In the genomic region with DNA sequence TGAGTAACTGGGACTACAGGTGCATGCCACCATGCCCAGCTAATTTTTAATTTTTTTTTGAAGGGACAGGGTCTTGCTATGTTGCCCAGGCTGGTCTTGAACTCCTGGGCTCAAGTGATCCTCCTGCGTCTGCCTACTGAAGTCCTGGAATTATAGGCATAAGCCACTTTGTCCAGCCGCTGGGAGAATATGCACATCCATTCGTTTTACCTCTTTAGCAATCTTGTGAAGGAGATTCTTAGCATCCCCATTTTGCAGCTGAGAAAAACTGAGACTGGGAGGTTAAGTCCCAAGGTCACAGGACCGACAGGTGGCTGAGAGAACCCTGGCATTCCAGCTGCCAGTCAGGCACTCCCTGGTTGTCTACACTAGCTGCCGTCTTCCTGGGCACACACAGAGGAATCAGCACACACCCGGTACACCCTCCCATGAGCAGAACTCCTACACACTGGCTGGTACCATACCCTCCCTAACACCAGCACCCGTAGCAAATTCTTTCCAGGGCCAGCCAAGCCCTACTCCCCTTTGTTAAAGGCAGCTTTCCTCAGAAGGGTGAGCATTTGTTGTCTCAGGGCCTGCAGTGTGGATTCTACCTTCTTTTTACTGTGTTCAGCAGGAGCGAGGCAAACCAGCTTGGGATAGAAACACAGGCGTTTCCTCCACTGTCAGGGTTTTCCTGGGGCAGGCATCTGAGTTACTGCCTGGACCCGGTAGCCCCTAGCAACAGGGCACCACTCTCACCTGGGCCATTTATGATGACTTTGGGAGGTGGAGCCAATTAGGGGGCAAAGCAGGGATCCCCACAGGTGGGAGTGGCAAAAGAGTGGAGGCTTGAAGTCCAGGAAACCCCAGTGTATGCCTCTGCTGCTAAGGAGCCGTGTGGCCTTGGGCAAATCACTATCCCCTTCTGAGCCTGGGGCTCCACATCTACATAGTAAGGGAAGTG, we compare ENCODE assay signal across 9 cellular contexts.
DNase-seq lines count a peak whose midpoint lies in the region; ATAC-seq and TF ChIP-seq lines count a peak whose summit lies in the region.
"Had no signal": no experiment of that assay in that cellular context is flagged by ENCODE, and none has a peak within 500 bp of the region (broad histone marks: within the 10 kb centered on the region; RNA-seq: fewer than 3 reads in every experiment).

No MANE protein-coding gene starts in this region.

- peaks cover 2% of the 10 kb centered on the region for H3K27me3 Mint-ChIP-seq in activated CD8-positive, alpha-beta T cell treated with anti-CD3 and anti-CD28 coated beads for 36 hours

- POLR2A ChIA-PET in activated CD8-positive, alpha-beta T cell treated with anti-CD3 and anti-CD28 coated beads for 36 hours (lab: Charles Lee), result interaction anchor here (0.8 to 7.3 kb wide), 9 partner anchors 19 to 139 kb away, joined by 3 to 42 read pairs (median 4); no protein-coding TSS in a partner anchor

- H3K36me3 Mint-ChIP-seq in activated CD8-positive, alpha-beta T cell treated with anti-CD3 and anti-CD28 coated beads for 36 hours (ENCODE audit: low read depth), result peaks cover 5% of the 10 kb centered on the region

- 82 to 88% (median 85%) methylated on average over 11 of the region's 11 CpGs for WGBS in heart left ventricle, 4 donors
- 75 to 81% methylated on average over 11 of the region's 11 CpGs for WGBS in lung, 2 donors

- no peaks in the 10 kb centered on the region for H3K36me3 ChIP-seq in heart left ventricle
- no peaks in the 10 kb centered on the region for H3K36me3 ChIP-seq in lung (ENCODE audit: control insufficient read depth in 2 of 2, insufficient read depth in 2 of 2, low read length in 2 of 2)
- no peaks in the 10 kb centered on the region for H3K36me3 ChIP-seq in uterus

- H3K27ac ChIP-seq in heart left ventricle (peak overlapping the region in 11 of 12 donors; percentile 24 to 99 (median 95)), lung (ENCODE audit: low read depth in 1 of 2, low read length in 1 of 2) (peak overlapping the region; percentile 4 to 93), uterus (peak overlapping the region; percentile 86 to 92)

- H3K4me3 ChIP-seq in heart left ventricle (no peak overlapping the region), lung (no peak overlapping the region), uterus (no peak overlapping the region)

- H3K4me3 Mint-ChIP-seq in activated CD8-positive, alpha-beta T cell treated with anti-CD3 and anti-CD28 coated beads for 36 hours, result peak overlapping the region; percentile 79

- ATAC-seq in heart left ventricle (no peak), Right ventricle myocardium superior (ENCODE audit: poor library complexity) (no peak), lung (ENCODE audit: insufficient read depth, low FRiP score) (no peak)
- ATAC-seq in activated CD8-positive, alpha-beta T cell treated with anti-CD3 and anti-CD28 coated beads for 36 hours, result no peak

- TF ChIP-seq CTCF in heart left ventricle (IDR thresholded peaks at IDR 0.05) (no peak), lung (IDR thresholded peaks at IDR 0.05; ENCODE audit: control extremely low read depth, extremely low read depth) (no peak), uterus (IDR thresholded peaks at IDR 0.05) (no peak)
- no peak for TF ChIP-seq CTCF in activated CD8-positive, alpha-beta T cell treated with anti-CD3 and anti-CD28 coated beads for 36 hours (IDR thresholded peaks at IDR 0.05)

- intact Hi-C loops in heart left ventricle (cut with DNase I) (loop anchor here in 8 of 10 donors (2.0 to 5.0 kb wide), 6 partner anchors 39 to 94 kb away; a partner anchor contains a TSS), Right ventricle myocardium superior (cut with DNase I) (loop anchor here (5.0 kb wide), 2 partner anchors 69 to 89 kb away; a partner anchor contains a TSS), uterus (cut with DNase I; ENCODE audit: low total_unique reads) (no loop called here)
- intact Hi-C loops in activated CD8-positive, alpha-beta T cell treated with anti-CD3 and anti-CD28 coated beads for 36 hours (cut with micrococcal nuclease), result loop anchor here (5.0 kb wide), 2 partner anchors 41 to 64 kb away; no protein-coding TSS in a partner anchor

- CTCF ChIA-PET in activated CD8-positive, alpha-beta T cell treated with anti-CD3 and anti-CD28 coated beads for 36 hours (lab: Charles Lee), result interaction anchor here (0.9 to 1.6 kb wide), 5 partner anchors 41 to 95 kb away, joined by 3 read pairs; no protein-coding TSS in a partner anchor

- H3K27ac Mint-ChIP-seq in activated CD8-positive, alpha-beta T cell treated with anti-CD3 and anti-CD28 coated beads for 36 hours, result peak overlapping the region; percentile 75

- no peaks in the 10 kb centered on the region for H3K9me3 Mint-ChIP-seq in activated CD8-positive, alpha-beta T cell treated with anti-CD3 and anti-CD28 coated beads for 36 hours

- H3K27me3 ChIP-seq in heart left ventricle (no peaks in the 10 kb centered on the region), lung (ENCODE audit: control insufficient read depth, insufficient read depth) (no peaks in the 10 kb centered on the region), uterus (no peaks in the 10 kb centered on the region)

- H3K4me1 ChIP-seq in heart left ventricle (peaks cover 12 to 90% (median 58%) of the 10 kb centered on the region in 12 donors), lung (ENCODE audit: control insufficient read depth in 2 of 2, insufficient read depth in 2 of 2, low read length in 2 of 2) (peaks cover 12 to 13% of the 10 kb centered on the region in 2 donors), uterus (peaks cover 0 to 18% of the 10 kb centered on the region in 2 donors)

- no peak for TF ChIP-seq POLR2A in heart left ventricle (IDR thresholded peaks at IDR 0.05)
- no peak for TF ChIP-seq POLR2A in uterus (IDR thresholded peaks at IDR 0.05)

- H3K4me1 Mint-ChIP-seq in activated CD8-positive, alpha-beta T cell treated with anti-CD3 and anti-CD28 coated beads for 36 hours (ENCODE audit: low read depth), result peaks cover 85% of the 10 kb centered on the region

- H3K9me3 ChIP-seq in heart left ventricle, result no peaks in the 10 kb centered on the region
- H3K9me3 ChIP-seq in lung (ENCODE audit: control insufficient read depth in 2 of 2, insufficient read depth in 1 of 2, low read length in 1 of 2), result no peaks in the 10 kb centered on the region
- H3K9me3 ChIP-seq in uterus, result no peaks in the 10 kb centered on the region

- DNase-seq in heart left ventricle, result no peak
- no peak for DNase-seq in Right ventricle myocardium superior
- peak; percentile 38 for DNase-seq in activated CD8-positive, alpha-beta T cell treated with anti-CD3 and anti-CD28 coated beads for 36 hours
- DNase-seq in lung (ENCODE audit: low spot score), result no peak
- no peak for DNase-seq in uterus
- DNase-seq in EL, result no peak
- DNase-seq in medulla oblongata (ENCODE audit: extremely low spot score), result no peak
- DNase-seq in SHP77 treated with DMSO at 0.1 percent for 48 hours (lab: John Stamatoyannopoulos, UW), result no peak
- DNase-seq: DMS 273 treated with DMSO at 0.1 percent for 48 hours had no signal
